Comparison of ENCODE assay signal across 1 cellular context in genomic region chr17:2710804-2711607, GRCh38.
TF ChIP-seq lines count a peak whose summit lies in the region.

No MANE protein-coding gene starts in this region.

TF ChIP-seq in WTC11, 78 proteins besides CTCF, POLR2A, EP300 and RAD21 (continued from another document):
- TF ChIP-seq MLX (CRISPR knock-in tag; IDR thresholded peaks at IDR 0.05): no peak
- no peak for TF ChIP-seq SP1 (CRISPR knock-in tag; conservative IDR thresholded peaks at IDR 0.05)
- TF ChIP-seq ARID4B (CRISPR knock-in tag; IDR thresholded peaks at IDR 0.05; ENCODE audit: borderline replicate concordance): peak; percentile 31; the same call in 1 of the 2 replicates
- TF ChIP-seq ESRRA (CRISPR knock-in tag; IDR thresholded peaks at IDR 0.05; ENCODE audit: borderline replicate concordance): peak; percentile 77
- TF ChIP-seq JUN (CRISPR knock-in tag; IDR thresholded peaks at IDR 0.05): peak; percentile 88
- TF ChIP-seq STAT6 (CRISPR knock-in tag; conservative IDR thresholded peaks at IDR 0.05; ENCODE audit: low read depth): no peak
- peak; percentile 59; the same call in 1 of the 2 replicates for TF ChIP-seq TEAD4 (CRISPR knock-in tag; IDR thresholded peaks at IDR 0.05)
- TF ChIP-seq ZNF281 (CRISPR knock-in tag; IDR thresholded peaks at IDR 0.05): peak; percentile 76; the same call in 1 of the 2 replicates
- peak; percentile 70; the same call in 1 of the 2 replicates for TF ChIP-seq RELA (CRISPR knock-in tag; IDR thresholded peaks at IDR 0.05; ENCODE audit: borderline replicate concordance)
- peak; percentile 70; the same call in 1 of the 2 replicates for TF ChIP-seq TEAD1 (CRISPR knock-in tag; IDR thresholded peaks at IDR 0.05)
- peak; percentile 81; the same call in 1 of the 2 replicates for TF ChIP-seq CREB1 (CRISPR knock-in tag; IDR thresholded peaks at IDR 0.05)
- TF ChIP-seq E2F5 (CRISPR knock-in tag; IDR thresholded peaks at IDR 0.05): peak; percentile 45; the same call in 1 of the 2 replicates
- TF ChIP-seq HMGXB4 (CRISPR knock-in tag; IDR thresholded peaks at IDR 0.05): 0 out of 2 replicates have a peak, but pooled peaks have one; percentile 62
- no peak for TF ChIP-seq FOXK1 (CRISPR knock-in tag; IDR thresholded peaks at IDR 0.05)
- no peak for TF ChIP-seq ATF2 (CRISPR knock-in tag; IDR thresholded peaks at IDR 0.05; ENCODE audit: borderline replicate concordance, low read depth)
- TF ChIP-seq FOXP1 (CRISPR knock-in tag; IDR thresholded peaks at IDR 0.05; ENCODE audit: borderline replicate concordance): peak; percentile 70
- TF ChIP-seq MAX (CRISPR knock-in tag; IDR thresholded peaks at IDR 0.05): peak; percentile 86
- 0 out of 2 replicates have a peak, but pooled peaks have one; percentile 56 for TF ChIP-seq SMAD3 (CRISPR knock-in tag; IDR thresholded peaks at IDR 0.05; ENCODE audit: borderline replicate concordance)
- 0 out of 2 replicates have a peak, but pooled peaks have one; percentile 9 for TF ChIP-seq ATF1 (CRISPR knock-in tag; IDR thresholded peaks at IDR 0.05)
